28 cellular contexts compared by ENCODE assay signal in the genomic region with DNA sequence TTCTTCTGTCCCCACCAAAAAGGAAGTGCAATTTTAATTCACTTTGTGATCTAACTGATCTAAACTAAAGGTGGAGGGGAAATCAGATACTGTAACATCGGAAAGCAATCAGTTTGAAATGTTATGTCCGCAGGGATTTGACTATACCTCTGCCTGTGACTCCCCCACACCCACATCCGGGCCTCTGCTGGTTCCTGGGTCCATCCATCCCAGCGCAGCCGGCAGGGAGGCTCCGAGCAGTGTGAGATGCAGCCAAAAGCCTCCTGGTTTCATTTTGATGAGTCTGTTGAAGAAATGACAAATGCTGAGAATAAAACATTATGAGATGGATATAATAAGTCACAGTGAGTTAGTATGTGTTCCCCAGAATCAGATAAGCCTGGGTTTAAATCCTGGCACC. TPM values are rescaled to one million over a fixed set of nuclear protein-coding genes. Genes with fewer than 3 reads are reported as not detected.
"Had no signal": no experiment of that assay in that cellular context is flagged by ENCODE, and none has a peak within 500 bp of the region (broad histone marks: within the 10 kb centered on the region; RNA-seq: fewer than 3 reads in every experiment).

No MANE protein-coding gene starts in this region.

- H3K36me3 Mint-ChIP-seq: activated naive CD8-positive, alpha-beta T cell had no signal

- H3K4me1 Mint-ChIP-seq: activated B cell treated with CpG ODN at 0.5 μM for 24 hours; activated CD4-positive, alpha-beta memory T cell treated with anti-CD3 and anti-CD28 coated beads, Interleukin-2, amount 10 ng/mL, durations not matched to agents 7 days and 5 days had no signal

- H3K4me1 ChIP-seq: body of pancreas, gastroesophageal sphincter had no signal

- H3K27ac ChIP-seq: body of pancreas, esophagus squamous epithelium, gastroesophageal sphincter had no signal

- H3K9me3 ChIP-seq: body of pancreas, esophagus squamous epithelium, gastroesophageal sphincter had no signal

- DNase-seq: activated B cell treated with CpG ODN at 0.5 μM for 24 hours; activated CD4-positive, alpha-beta memory T cell treated with anti-CD3 and anti-CD28 coated beads, Interleukin-2, amount 10 ng/mL, durations not matched to agents 7 days and 5 days; activated CD4-positive, alpha-beta T cell treated with anti-CD3 and anti-CD28 coated beads for 48 hours; activated CD8-positive, alpha-beta memory T cell treated with anti-CD3 and anti-CD28 coated beads, Interleukin-2, amount 50 U/mL, for 48 hours; activated gamma-delta T cell treated with Interleukin-2 at 50 U/mL for 16 hours; activated naive CD4-positive, alpha-beta T cell treated with anti-CD3 and anti-CD28 coated beads, Interleukin-2, amount 50 U/mL, for 16 hours; activated naive CD4-positive, alpha-beta T cell treated with Interleukin-2 at 50 U/mL for 16 hours; activated T-cell treated with anti-CD3 and anti-CD28 coated beads for 4 hours; activated T-cell treated with anti-CD3 and anti-CD28 coated beads, Interleukin-2, amount 50 U/mL, for 24 hours; activated T-cell treated with anti-CD3 and anti-CD28 coated beads, Interleukin-2, amount 50 U/mL, for 72 hours; amniotic stem cell; anterior cingulate cortex; body of pancreas; caudate nucleus; cortex of kidney; dermis blood vessel endothelial cell; effector CD4-positive, alpha-beta T cell; effector memory CD8-positive, alpha-beta T cell; erythroblast; esophagus squamous epithelium; foreskin melanocyte; head of caudate nucleus; hypothalamus; T-helper 2 cell had no signal

- H3K36me3 ChIP-seq: esophagus squamous epithelium, gastroesophageal sphincter had no signal

- H3K4me3 Mint-ChIP-seq: activated B cell treated with CpG ODN at 0.5 μM for 24 hours; activated CD4-positive, alpha-beta memory T cell treated with anti-CD3 and anti-CD28 coated beads, Interleukin-2, amount 10 ng/mL, durations not matched to agents 7 days and 5 days; activated naive CD8-positive, alpha-beta T cell; activated T-cell treated with anti-CD3 and anti-CD28 coated beads, Interleukin-2, amount 50 U/mL, for 24 hours; activated T-cell treated with anti-CD3 and anti-CD28 coated beads, Interleukin-2, amount 50 U/mL, for 72 hours; effector memory CD8-positive, alpha-beta T cell had no signal

- H3K9me3 Mint-ChIP-seq: activated B cell treated with CpG ODN at 0.5 μM for 24 hours; activated CD4-positive, alpha-beta memory T cell treated with anti-CD3 and anti-CD28 coated beads, Interleukin-2, amount 10 ng/mL, durations not matched to agents 7 days and 5 days; activated T-cell treated with anti-CD3 and anti-CD28 coated beads, Interleukin-2, amount 50 U/mL, for 24 hours; activated T-cell treated with anti-CD3 and anti-CD28 coated beads, Interleukin-2, amount 50 U/mL, for 72 hours; effector memory CD8-positive, alpha-beta T cell had no signal

- H3K4me3 ChIP-seq: body of pancreas, esophagus squamous epithelium, gastroesophageal sphincter had no signal

- H3K27ac Mint-ChIP-seq: activated B cell treated with CpG ODN at 0.5 μM for 24 hours; activated CD4-positive, alpha-beta memory T cell treated with anti-CD3 and anti-CD28 coated beads, Interleukin-2, amount 10 ng/mL, durations not matched to agents 7 days and 5 days; activated naive CD8-positive, alpha-beta T cell; activated T-cell treated with anti-CD3 and anti-CD28 coated beads, Interleukin-2, amount 50 U/mL, for 24 hours; activated T-cell treated with anti-CD3 and anti-CD28 coated beads, Interleukin-2, amount 50 U/mL, for 72 hours; effector memory CD8-positive, alpha-beta T cell had no signal

RNA-seq across cellular contexts. Expression of gene FSTL4, which starts 8.6 kb away (rescaled TPM):
- total RNA-seq: activated CD4-positive, alpha-beta memory T cell treated with anti-CD3 and anti-CD28 coated beads, Interleukin-2, amount 10 ng/mL, durations not matched to agents 7 days and 5 days; activated T-cell treated with anti-CD3 and anti-CD28 coated beads, Interleukin-2, amount 50 U/mL, for 72 hours; fibroblast of villous mesenchyme; T-helper 1 cell treated with Interleukin-12 subunit alpha and Interleukin-12 subunit beta and Interleukin-4 antibody, amounts not matched to agents 30 ng/mL and 1 ng/mL, for 36 hours had no signal
